Comparison of ENCODE assay signal across 7 cellular contexts in genomic region chr4:25914670-25915358, GRCh38. TPM values are rescaled to one million over a fixed set of nuclear protein-coding genes. Genes with fewer than 3 reads are reported as not detected.
DNase-seq lines count a peak whose midpoint lies in the region; ATAC-seq and TF ChIP-seq lines count a peak whose summit lies in the region.

No MANE protein-coding gene starts in this region.

- CTCF ChIA-PET in OCI-LY7 (lab: Charles Lee; ENCODE audit: unreplicated experiment): interaction anchor here (1.0 to 1.2 kb wide), 2 partner anchors 55 to 87 kb away, joined by 3 read pairs; no protein-coding TSS in a partner anchor

- H4K20me1 ChIP-seq in OCI-LY7 (ENCODE audit: insufficient read depth, low read length): no peaks in the 10 kb centered on the region

- no peak for TF ChIP-seq POLR2A in prostate gland (IDR thresholded peaks at IDR 0.05)

- POLR2A ChIA-PET in OCI-LY7 (lab: Charles Lee): interaction anchor here (1.1 to 4.9 kb wide), 13 partner anchors 13 to 65 kb away, joined by 4 to 43 read pairs (median 11); no protein-coding TSS in a partner anchor

- ATAC-seq in GM21576 (IDR thresholded peaks at IDR 0.05; ENCODE audit: unreplicated experiment): peak; percentile 3
- ATAC-seq in GM21528 (IDR thresholded peaks at IDR 0.05; ENCODE audit: low FRiP score, unreplicated experiment): no peak

- no peaks in the 10 kb centered on the region for H3K9me2 ChIP-seq in OCI-LY7 (ENCODE audit: insufficient read depth, low read length)

- H3K36me3 ChIP-seq in OCI-LY7 (ENCODE audit: insufficient read depth, low read length) (peaks cover 31% of the 10 kb centered on the region), prostate gland (no peaks in the 10 kb centered on the region)

- H3K9me3 ChIP-seq in OCI-LY7 (ENCODE audit: low read length) (no peaks in the 10 kb centered on the region), prostate gland (no peaks in the 10 kb centered on the region)

- TF ChIP-seq CTCF in OCI-LY7 (conservative IDR thresholded peaks at IDR 0.05; ENCODE audit: low read length): no peak
- TF ChIP-seq CTCF in epithelial cell of esophagus (IDR thresholded peaks at IDR 0.05; ENCODE audit: insufficient read depth, low read depth, low read length, missing control alignments): no peak
- TF ChIP-seq CTCF in prostate gland (IDR thresholded peaks at IDR 0.05): no peak

- H3K27me3 ChIP-seq in prostate gland (replicated peaks; ENCODE audit: insufficient read depth): no peaks in the 10 kb centered on the region

- H3K79me2 ChIP-seq in OCI-LY7 (ENCODE audit: insufficient read depth, low read depth, low read length): peaks cover 27% of the 10 kb centered on the region

- H3K4me3 ChIP-seq in OCI-LY7 (ENCODE audit: low read depth, low read length, poor library complexity, severe bottlenecking) (peak overlapping the region; percentile 74), epithelial cell of esophagus (ENCODE audit: low read length) (peak overlapping the region; percentile 88), prostate gland (peak overlapping the region; percentile 76 to 85)

- H3K27ac ChIP-seq in OCI-LY7 (ENCODE audit: low read depth, low read length, poor library complexity, severe bottlenecking): peak overlapping the region; percentile 78
- peak overlapping the region; percentile 79 to 82 for H3K27ac ChIP-seq in prostate gland

- peak overlapping the region; percentile 84 for H3K4me2 ChIP-seq in OCI-LY7 (ENCODE audit: low read length)

- intact Hi-C loops in OCI-LY7 (cut with micrococcal nuclease; ENCODE audit: unreplicated experiment) (loop anchor here (1.0 to 5.0 kb wide), 4 partner anchors 39 to 407 kb away; partner anchors contain the start of gene RBPJ), prostate gland (cut with DNase I) (loop anchor here (10.0 kb wide), 1 partner anchor 400 kb away; no protein-coding TSS in a partner anchor)

- H3K4me1 ChIP-seq in OCI-LY7 (ENCODE audit: insufficient read depth, low read length, poor library complexity, severe bottlenecking) (peaks cover 33% of the 10 kb centered on the region), prostate gland (replicated peaks) (no peaks in the 10 kb centered on the region)

- DNase-seq in OCI-LY7 (ENCODE audit: low spot score): no peak
- no peak for DNase-seq in epithelial cell of esophagus (ENCODE audit: low read depth)
- no peak for DNase-seq in prostate gland (ENCODE audit: low spot score)
- no peak for DNase-seq in NCI-H187 treated with DMSO at 0.1 percent for 48 hours (lab: John Stamatoyannopoulos, UW)
- DNase-seq in COR-L47 (lab: John Stamatoyannopoulos, UW): no peak

- BruUV-seq in OCI-LY7 (replicated peaks; lab: Mats Ljungman, UMichigan): no TSS peak

- H2AFZ ChIP-seq in OCI-LY7 (ENCODE audit: low read length): peak overlapping the region; percentile 5; the same call in 1 of the 2 replicates

- 73% methylated on average over 8 of the region's 8 CpGs for WGBS in prostate gland

RNA-seq across cellular contexts. Expression of gene SMIM20, which starts 0.8 kb away (rescaled TPM):
- 33.4 and 44.0 TPM in 2 replicates for total RNA-seq in OCI-LY7 (2014; rRNA removed; shearing (Covaris generic))
- total RNA-seq in OCI-LY7 (2022) (51.2 and 53.8 TPM in 2 replicates), prostate gland (10 to 100 TPM; 34.7 to 35.7 TPM)

RNA-seq across cellular contexts. Expression of gene SEL1L3, which starts 52.0 kb away (rescaled TPM):
- total RNA-seq in OCI-LY7 (2014; rRNA removed; shearing (Covaris generic)): 173 and 180 TPM in 2 replicates
- total RNA-seq in OCI-LY7 (2022) (301 and 313 TPM in 2 replicates), prostate gland (10 to 100 TPM; 22.2 to 26.1 TPM)

Comparison
In these comparisons a context has a peak if more than half of its experiments do, and no peak if none do; other contexts are left out.
1. RNA of gene SEL1L3, which starts 52.0 kb away (total RNA-seq): 173 to 313 TPM in OCI-LY7; 22.2 to 26.1 TPM in prostate gland; every median in the first group is over 4 times any median in the second.
2. Peak in every context shown above with its lines, with median percentiles within 50 percentile points of each other: H3K4me3 ChIP-seq.